ENCODE assay signal across 14 cellular contexts in genomic region chr10:35460852-35461460, GRCh38.
DNase-seq lines count a peak whose midpoint lies in the region; ATAC-seq and TF ChIP-seq lines count a peak whose summit lies in the region.
"Had no signal": no experiment of that assay in that cellular context is flagged by ENCODE, and none has a peak within 500 bp of the region (broad histone marks: within the 10 kb centered on the region; RNA-seq: fewer than 3 reads in every experiment).

No MANE protein-coding gene starts in this region.

- H4K8ac ChIP-seq in mesenchymal stem cell (ENCODE audit: low read length), result no peak overlapping the region

- H3K23ac ChIP-seq in mesenchymal stem cell (ENCODE audit: low read length in 2 of 2), result no peak overlapping the region

- peaks cover 4% of the 10 kb centered on the region for H3K36me3 Mint-ChIP-seq in CD4-positive, CD25-positive, alpha-beta regulatory T cell
- peaks cover 14% of the 10 kb centered on the region for H3K36me3 Mint-ChIP-seq in activated naive CD8-positive, alpha-beta T cell treated with anti-CD3 and anti-CD28 coated beads, Interleukin-2, amount 10 ng/mL, durations not matched to agents 7 days and 5 days
- no peaks in the 10 kb centered on the region for H3K36me3 Mint-ChIP-seq in type B pancreatic cell

- H3K9me3 ChIP-seq in CD4-positive, CD25-positive, alpha-beta regulatory T cell (ENCODE audit: control insufficient read depth in 2 of 2, low read length in 2 of 2), result no peaks in the 10 kb centered on the region
- H3K9me3 ChIP-seq in mesenchymal stem cell (ENCODE audit: control insufficient read depth, low read length) (no peaks in the 10 kb centered on the region), MM.1S (replicated peaks; ENCODE audit: insufficient read depth, low read length) (no peaks in the 10 kb centered on the region)
- H3K9me3 ChIP-seq: prostate gland had no signal

- peaks cover 71% of the 10 kb centered on the region for H3K79me2 ChIP-seq in MM.1S (ENCODE audit: low read length)

- no peak overlapping the region for H2BK12ac ChIP-seq in mesenchymal stem cell (ENCODE audit: low read length in 2 of 2)

- no peaks in the 10 kb centered on the region for H3K36me3 ChIP-seq in CD4-positive, CD25-positive, alpha-beta regulatory T cell (ENCODE audit: control insufficient read depth, insufficient read depth, low read length)
- H3K36me3 ChIP-seq in mesenchymal stem cell (ENCODE audit: control insufficient read depth in 1 of 2, insufficient read depth in 2 of 2, low read depth in 1 of 2, low read length in 2 of 2) (no peaks in the 10 kb centered on the region), MM.1S (replicated peaks; ENCODE audit: insufficient read depth, low read length) (no peaks in the 10 kb centered on the region)
- H3K36me3 ChIP-seq: cardiac muscle cell, prostate gland had no signal

- no peak overlapping the region for H4K91ac ChIP-seq in mesenchymal stem cell (ENCODE audit: low read length)

- H3K79me1 ChIP-seq in mesenchymal stem cell (replicated peaks; ENCODE audit: low read length, poor library complexity, severe bottlenecking), result peaks cover 33% of the 10 kb centered on the region

- H3K4ac ChIP-seq in mesenchymal stem cell (ENCODE audit: low read depth in 1 of 2, low read length in 2 of 2), result no peak overlapping the region

- no peak overlapping the region for H3K9ac ChIP-seq in mesenchymal stem cell (ENCODE audit: low read length)
- H3K9ac ChIP-seq in MM.1S (ENCODE audit: low read length), result no peak overlapping the region

- H3K27me3 Mint-ChIP-seq in CD4-positive, CD25-positive, alpha-beta regulatory T cell, result no peaks in the 10 kb centered on the region
- H3K27me3 Mint-ChIP-seq in activated naive CD8-positive, alpha-beta T cell treated with anti-CD3 and anti-CD28 coated beads, Interleukin-2, amount 10 ng/mL, durations not matched to agents 7 days and 5 days, result no peaks in the 10 kb centered on the region
- no peaks in the 10 kb centered on the region for H3K27me3 Mint-ChIP-seq in type B pancreatic cell

- peaks cover 44% of the 10 kb centered on the region for H3K4me1 ChIP-seq in CD4-positive, CD25-positive, alpha-beta regulatory T cell (ENCODE audit: control insufficient read depth, insufficient read depth, low read length, poor library complexity, severe bottlenecking)
- H3K4me1 ChIP-seq in mesenchymal stem cell (ENCODE audit: control insufficient read depth, insufficient read depth, low read depth, low read length) (peaks cover 18% of the 10 kb centered on the region), MM.1S (ENCODE audit: low read length) (peaks cover 13% of the 10 kb centered on the region)
- H3K4me1 ChIP-seq: prostate gland had no signal

- no peak overlapping the region for H3K27ac ChIP-seq in CD4-positive, CD25-positive, alpha-beta regulatory T cell (ENCODE audit: insufficient read depth, low read length, poor library complexity, severe bottlenecking)
- H3K27ac ChIP-seq in mesenchymal stem cell (ENCODE audit: low read length, poor library complexity, severe bottlenecking), result no peak overlapping the region
- H3K27ac ChIP-seq in MM.1S (ENCODE audit: low read length), result no peak overlapping the region
- H3K27ac ChIP-seq: cardiac muscle cell, prostate gland had no signal

- H3K27me3 ChIP-seq in CD4-positive, CD25-positive, alpha-beta regulatory T cell (ENCODE audit: control insufficient read depth, insufficient read depth, low read length), result no peaks in the 10 kb centered on the region
- H3K27me3 ChIP-seq in mesenchymal stem cell (ENCODE audit: control insufficient read depth in 1 of 2, insufficient read depth in 1 of 2, low read length in 2 of 2) (no peaks in the 10 kb centered on the region), MM.1S (replicated peaks; ENCODE audit: insufficient read depth, low read length) (no peaks in the 10 kb centered on the region)
- H3K27me3 ChIP-seq: cardiac muscle cell had no signal

- TF ChIP-seq CTCF in MM.1S (IDR thresholded peaks at IDR 0.05; ENCODE audit: low read length), result no peak
- TF ChIP-seq CTCF in type B pancreatic cell (conservative IDR thresholded peaks at IDR 0.05), result no peak

- peak overlapping the region; percentile 28 for H3K4me3 ChIP-seq in CD4-positive, CD25-positive, alpha-beta regulatory T cell (ENCODE audit: low read depth, low read length)
- no peak overlapping the region for H3K4me3 ChIP-seq in mesenchymal stem cell (ENCODE audit: insufficient read depth in 1 of 2, low read depth in 1 of 2, low read length in 2 of 2)
- no peak overlapping the region for H3K4me3 ChIP-seq in MM.1S (ENCODE audit: low read length)
- H3K4me3 ChIP-seq: cardiac muscle cell, prostate gland had no signal

- peak overlapping the region in 1 of 2 experiments; percentile 34 for H3K18ac ChIP-seq in mesenchymal stem cell (ENCODE audit: low read depth in 1 of 2, low read length in 2 of 2)

- H2BK15ac ChIP-seq in mesenchymal stem cell (ENCODE audit: low read depth, poor library complexity, severe bottlenecking), result no peak overlapping the region

- H3K27ac Mint-ChIP-seq in CD4-positive, CD25-positive, alpha-beta regulatory T cell, result peak overlapping the region; percentile 9 to 99 (median 76)
- H3K27ac Mint-ChIP-seq in activated naive CD8-positive, alpha-beta T cell treated with anti-CD3 and anti-CD28 coated beads, Interleukin-2, amount 10 ng/mL, durations not matched to agents 7 days and 5 days, result peak overlapping the region; percentile 8
- no peak overlapping the region for H3K27ac Mint-ChIP-seq in type B pancreatic cell
- H3K27ac Mint-ChIP-seq: endodermal cell had no signal

- H2BK120ac ChIP-seq in mesenchymal stem cell (ENCODE audit: low read depth, low read length), result no peak overlapping the region

- no peak overlapping the region for H2BK5ac ChIP-seq in mesenchymal stem cell (ENCODE audit: low read depth, low read length, poor library complexity, severe bottlenecking)

- no peak for ATAC-seq in CD4-positive, CD25-positive, alpha-beta regulatory T cell (ENCODE audit: low read depth in 2 of 2)
- no peak for ATAC-seq in activated naive CD8-positive, alpha-beta T cell treated with anti-CD3 and anti-CD28 coated beads, Interleukin-2, amount 10 ng/mL, durations not matched to agents 7 days and 5 days (ENCODE audit: low read depth)
- ATAC-seq: left lobe of liver had no signal

- no peaks in the 10 kb centered on the region for H3K9me3 Mint-ChIP-seq in CD4-positive, CD25-positive, alpha-beta regulatory T cell
- H3K9me3 Mint-ChIP-seq in activated naive CD8-positive, alpha-beta T cell treated with anti-CD3 and anti-CD28 coated beads, Interleukin-2, amount 10 ng/mL, durations not matched to agents 7 days and 5 days, result peaks cover 2% of the 10 kb centered on the region
- no peaks in the 10 kb centered on the region for H3K9me3 Mint-ChIP-seq in type B pancreatic cell
- H3K9me3 Mint-ChIP-seq: endodermal cell had no signal

- H3K4me2 ChIP-seq in mesenchymal stem cell (ENCODE audit: low read length, poor library complexity, severe bottlenecking) (no peak overlapping the region), MM.1S (ENCODE audit: low read depth, low read length) (no peak overlapping the region)

- POLR2A ChIA-PET in activated naive CD8-positive, alpha-beta T cell treated with anti-CD3 and anti-CD28 coated beads, Interleukin-2, amount 10 ng/mL, durations not matched to agents 7 days and 5 days (lab: Charles Lee), result interaction anchor here (0.5 kb wide), 1 partner anchor 332 kb away, joined by 3 read pairs; no protein-coding TSS in a partner anchor

- H2AFZ ChIP-seq in mesenchymal stem cell (ENCODE audit: low read depth, low read length) (no peak overlapping the region), MM.1S (ENCODE audit: low read length) (no peak overlapping the region)

- H3K9me2 ChIP-seq in MM.1S (replicated peaks; ENCODE audit: insufficient read depth, low read length), result no peaks in the 10 kb centered on the region

- peak overlapping the region in 2 of 4 donors; percentile 1 to 10 for H3K4me3 Mint-ChIP-seq in CD4-positive, CD25-positive, alpha-beta regulatory T cell
- H3K4me3 Mint-ChIP-seq in activated naive CD8-positive, alpha-beta T cell treated with anti-CD3 and anti-CD28 coated beads, Interleukin-2, amount 10 ng/mL, durations not matched to agents 7 days and 5 days, result no peak overlapping the region
- H3K4me3 Mint-ChIP-seq in type B pancreatic cell, result no peak overlapping the region
- H3K4me3 Mint-ChIP-seq: endodermal cell had no signal

- no peak for DNase-seq in CD4-positive, CD25-positive, alpha-beta regulatory T cell
- DNase-seq in HT1080 (ENCODE audit: low read depth), result peak; percentile 59
- no peak for DNase-seq in activated naive CD8-positive, alpha-beta T cell treated with anti-CD3 and anti-CD28 coated beads, Interleukin-2, amount 10 ng/mL, durations not matched to agents 7 days and 5 days
- DNase-seq in mesenchymal stem cell, result peak; percentile 64
- no peak for DNase-seq in ecto neural progenitor cell (ENCODE audit: low spot score)
- no peak for DNase-seq in stimulated activated CD4-positive, alpha-beta T cell treated with anti-CD3 and anti-CD28 coated beads, Interleukin-2, amount 100 ng/mL, for 24 hours
- no peak for DNase-seq in MM.1S
- DNase-seq in type B pancreatic cell (ENCODE audit: extremely low spot score, unreplicated experiment), result no peak
- DNase-seq: activated naive CD4-positive, alpha-beta T cell treated with Interleukin-2 at 50 U/mL for 16 hours; endodermal cell; NCI-H187 treated with DMSO at 0.1 percent for 48 hours had no signal

- no peak overlapping the region for H2AK5ac ChIP-seq in mesenchymal stem cell (ENCODE audit: low read length, severe bottlenecking)

- H4K20me1 ChIP-seq in MM.1S (ENCODE audit: insufficient read depth, low read length), result no peaks in the 10 kb centered on the region; the same call in 1 of the 2 replicates

- WGBS in mesenchymal stem cell, result 51% methylated on average over 2 of the region's 2 CpGs

- 0 out of 2 replicates have a peak, but pooled peaks cover 4% of the 10 kb centered on the region for H3F3A ChIP-seq in MM.1S (ENCODE audit: insufficient read depth, low read length)

- no peak overlapping the region for H3K14ac ChIP-seq in mesenchymal stem cell (ENCODE audit: low read length in 2 of 2)

- peaks cover 25 to 69% (median 58%) of the 10 kb centered on the region in 4 donors for H3K4me1 Mint-ChIP-seq in CD4-positive, CD25-positive, alpha-beta regulatory T cell
- peaks cover 56% of the 10 kb centered on the region for H3K4me1 Mint-ChIP-seq in activated naive CD8-positive, alpha-beta T cell treated with anti-CD3 and anti-CD28 coated beads, Interleukin-2, amount 10 ng/mL, durations not matched to agents 7 days and 5 days
- peaks cover 24% of the 10 kb centered on the region for H3K4me1 Mint-ChIP-seq in type B pancreatic cell (ENCODE audit: unreplicated experiment)

Comparison
In these comparisons a context has a peak if more than half of its experiments do, and no peak if none do; other contexts are left out.
1. DNase-seq: peak in HT1080 (single experiment) and mesenchymal stem cell (single experiment); none in CD4-positive, CD25-positive, alpha-beta regulatory T cell (0 of 3), activated naive CD8-positive, alpha-beta T cell treated with anti-CD3 and anti-CD28 coated beads, Interleukin-2, amount 10 ng/mL, durations not matched to agents 7 days and 5 days (single experiment), ecto neural progenitor cell (single experiment), stimulated activated CD4-positive, alpha-beta T cell treated with anti-CD3 and anti-CD28 coated beads, Interleukin-2, amount 100 ng/mL, for 24 hours (0 of 2), MM.1S (single experiment) and type B pancreatic cell (single experiment).